13 cellular contexts compared by ENCODE assay signal in genomic region chr10:43402880-43403452, GRCh38. TPM values are rescaled to one million over a fixed set of nuclear protein-coding genes. Genes with fewer than 3 reads are reported as not detected.
DNase-seq lines count a peak whose midpoint lies in the region; FAIRE-seq and TF ChIP-seq lines count a peak whose summit lies in the region.
"Had no signal": no experiment of that assay in that cellular context is flagged by ENCODE, and none has a peak within 500 bp of the region (broad histone marks: within the 10 kb centered on the region; RNA-seq: fewer than 3 reads in every experiment).

No MANE protein-coding gene starts in this region.

- H3K4me1 ChIP-seq in endothelial cell of umbilical vein (ENCODE audit: control insufficient read depth, extremely low read depth, insufficient read depth, low read length), result peaks cover 46% of the 10 kb centered on the region
- H3K4me1 ChIP-seq in transverse colon, result peaks cover 34 to 87% (median 71%) of the 10 kb centered on the region in 4 donors
- peaks cover 78 to 90% (median 88%) of the 10 kb centered on the region in 4 donors for H3K4me1 ChIP-seq in esophagus muscularis mucosa
- H3K4me1 ChIP-seq in BE2C, result no peaks in the 10 kb centered on the region; the same call in 1 of the 2 replicates

- H3K36me3 Mint-ChIP-seq in activated naive CD4-positive, alpha-beta T cell treated with anti-CD3 and anti-CD28 coated beads, Interleukin-2, amount 10 ng/mL, durations not matched to agents 7 days and 5 days, result peaks cover 65% of the 10 kb centered on the region

- CTCF ChIA-PET in activated naive CD4-positive, alpha-beta T cell treated with anti-CD3 and anti-CD28 coated beads, Interleukin-2, amount 10 ng/mL, durations not matched to agents 7 days and 5 days (lab: Charles Lee), result no interaction called here
- CTCF ChIA-PET in endothelial cell of umbilical vein (lab: Charles Lee), result no interaction called here

- FAIRE-seq in endothelial cell of umbilical vein (lab: Jason Lieb, UNC), result no peak

- peaks cover 5% of the 10 kb centered on the region for H4K20me1 ChIP-seq in endothelial cell of umbilical vein (replicated peaks; ENCODE audit: control insufficient read depth, extremely low read depth, insufficient read depth, low read length)

- H3K27ac ChIP-seq in SK-N-MC (no peak overlapping the region), endothelial cell of umbilical vein (ENCODE audit: insufficient read depth, low read depth, low read length) (no peak overlapping the region), transverse colon (peak overlapping the region; percentile 19 to 100 (median 100)), esophagus muscularis mucosa (replicated peaks in 1 of 4) (no peak overlapping the region)

- H3K27me3 ChIP-seq in endothelial cell of umbilical vein (ENCODE audit: control insufficient read depth in 2 of 2, insufficient read depth in 2 of 2, low read length in 2 of 2) (no peaks in the 10 kb centered on the region), transverse colon (no peaks in the 10 kb centered on the region), esophagus muscularis mucosa (no peaks in the 10 kb centered on the region), BE2C (no peaks in the 10 kb centered on the region)
- H3K27me3 ChIP-seq: upper lobe of left lung had no signal

- dilution Hi-C loops in endothelial cell of umbilical vein (cut with MboI; ENCODE audit: extremely low pct_ligation_motif_present, low sequenced_read_pairs), result no loop called here

- peaks cover 14% of the 10 kb centered on the region for H3K36me3 ChIP-seq in SK-N-MC (ENCODE audit: insufficient read depth, low read length)
- peaks cover 0 to 2% of the 10 kb centered on the region in 2 experiments for H3K36me3 ChIP-seq in endothelial cell of umbilical vein (ENCODE audit: control insufficient read depth in 2 of 2, extremely low read depth in 1 of 2, insufficient read depth in 2 of 2, low read length in 2 of 2)
- H3K36me3 ChIP-seq in transverse colon, result peaks cover 0 to 5% (median 0%) of the 10 kb centered on the region in 4 donors
- peaks cover 0 to 24% (median 6%) of the 10 kb centered on the region in 4 donors for H3K36me3 ChIP-seq in esophagus muscularis mucosa
- H3K36me3 ChIP-seq in BE2C, result peaks cover 35% of the 10 kb centered on the region

- no peak for TF ChIP-seq POLR2A in endothelial cell of umbilical vein (IDR thresholded peaks at IDR 0.05; ENCODE audit: low read depth, low read length)
- no peak for TF ChIP-seq POLR2A in transverse colon (IDR thresholded peaks at IDR 0.05)
- TF ChIP-seq POLR2A in esophagus muscularis mucosa (IDR thresholded peaks at IDR 0.05; ENCODE audit: low read depth), result no peak

- in situ Hi-C loops in transverse colon (cut with MboI; ENCODE audit: low pct_ligation_motif_present in 1 of 4, low pct_unique_long_range_greater_than_20kb in 1 of 4, low sequenced_read_pairs in 3 of 4), result no loop called here

- WGBS in transverse colon (ENCODE audit: low coverage in 1 of 2), 2 donors, result 63% methylated on average over 7 of the region's 7 CpGs
- 87% methylated on average over 7 of the region's 7 CpGs for WGBS in esophagus muscularis mucosa

- H3K9ac ChIP-seq in SK-N-MC (ENCODE audit: insufficient read length), result no peak overlapping the region
- H3K9ac ChIP-seq in endothelial cell of umbilical vein (replicated peaks; ENCODE audit: extremely low read depth, insufficient read depth, low read length), result no peak overlapping the region

- no TSS peak for BruUV-seq in endothelial cell of umbilical vein (replicated peaks; lab: Mats Ljungman, UMichigan)

- peaks cover 99% of the 10 kb centered on the region for H3K79me2 ChIP-seq in endothelial cell of umbilical vein (ENCODE audit: control insufficient read depth, insufficient read depth, low read length)

- H3K9me1 ChIP-seq in endothelial cell of umbilical vein (replicated peaks; ENCODE audit: control insufficient read depth, extremely low read depth, insufficient read depth, low read length), result no peaks in the 10 kb centered on the region

- POLR2A ChIA-PET in endothelial cell of umbilical vein (lab: Charles Lee), result interaction anchor here (0.5 kb wide), 1 partner anchor 15 kb away, joined by 9 read pairs; no protein-coding TSS in a partner anchor

- H3K9me3 ChIP-seq in SK-N-MC (ENCODE audit: low read depth, low read length), result no peaks in the 10 kb centered on the region
- H3K9me3 ChIP-seq in endothelial cell of umbilical vein (replicated peaks; ENCODE audit: control insufficient read depth, insufficient read depth, low read length), result no peaks in the 10 kb centered on the region
- H3K9me3 ChIP-seq in transverse colon, result no peaks in the 10 kb centered on the region
- H3K9me3 ChIP-seq in esophagus muscularis mucosa, result no peaks in the 10 kb centered on the region
- H3K9me3 ChIP-seq in BE2C, result no peaks in the 10 kb centered on the region
- H3K9me3 ChIP-seq: upper lobe of left lung had no signal

- H3K4me1 Mint-ChIP-seq in activated naive CD4-positive, alpha-beta T cell treated with anti-CD3 and anti-CD28 coated beads, Interleukin-2, amount 10 ng/mL, durations not matched to agents 7 days and 5 days, result peaks cover 64% of the 10 kb centered on the region

- H3K4me3 Mint-ChIP-seq in activated naive CD4-positive, alpha-beta T cell treated with anti-CD3 and anti-CD28 coated beads, Interleukin-2, amount 10 ng/mL, durations not matched to agents 7 days and 5 days, result peak overlapping the region; percentile 99

- no peak for DNase-seq in activated naive CD4-positive, alpha-beta T cell treated with anti-CD3 and anti-CD28 coated beads, Interleukin-2, amount 10 ng/mL, durations not matched to agents 7 days and 5 days
- no peak for DNase-seq in activated naive CD4-positive, alpha-beta T cell treated with anti-CD3 and anti-CD28 coated beads, Interleukin-2, amount 50 U/mL, for 16 hours
- DNase-seq in SK-N-MC (ENCODE audit: low read depth, low spot score), result no peak
- no peak for DNase-seq in endothelial cell of umbilical vein (ENCODE audit: low read depth, low spot score)
- peak; percentile 51 for DNase-seq in transverse colon
- no peak for DNase-seq in esophagus muscularis mucosa (ENCODE audit: extremely low spot score)
- DNase-seq in NCI-H1436 (lab: John Stamatoyannopoulos, UW), result no peak
- DNase-seq in BE2C, result no peak
- DNase-seq: activated CD4-positive, alpha-beta T cell treated with anti-CD3 and anti-CD28 coated beads for 1 hour; C1 segment of cervical spinal cord; NCI-H1930 had no signal

- H2AFZ ChIP-seq in endothelial cell of umbilical vein (ENCODE audit: low read depth, low read length), result no peak overlapping the region

- peak overlapping the region; percentile 92 for H3K27ac Mint-ChIP-seq in activated naive CD4-positive, alpha-beta T cell treated with anti-CD3 and anti-CD28 coated beads, Interleukin-2, amount 10 ng/mL, durations not matched to agents 7 days and 5 days

- TF ChIP-seq EP300 in transverse colon (IDR thresholded peaks at IDR 0.05; ENCODE audit: low read depth) (no peak), esophagus muscularis mucosa (IDR thresholded peaks at IDR 0.05) (no peak)

- TF ChIP-seq CTCF in endothelial cell of umbilical vein (IDR thresholded peaks at IDR 0.05; ENCODE audit: extremely low read depth in 1 of 2, insufficient read depth in 1 of 2, low read depth in 1 of 2, low read length in 2 of 2), result no peak
- TF ChIP-seq CTCF in transverse colon (IDR thresholded peaks at IDR 0.05), result no peak
- no peak for TF ChIP-seq CTCF in esophagus muscularis mucosa (IDR thresholded peaks at IDR 0.05)
- TF ChIP-seq CTCF in BE2C (IDR thresholded peaks at IDR 0.05; ENCODE audit: low read depth, low read length), result no peak

- no peaks in the 10 kb centered on the region for H3K9me3 Mint-ChIP-seq in activated naive CD4-positive, alpha-beta T cell treated with anti-CD3 and anti-CD28 coated beads, Interleukin-2, amount 10 ng/mL, durations not matched to agents 7 days and 5 days

- peak overlapping the region; percentile 38 for H3K4me2 ChIP-seq in endothelial cell of umbilical vein (ENCODE audit: insufficient read depth, low read length)

- intact Hi-C loops in endothelial cell of umbilical vein (cut with micrococcal nuclease), result no loop called here
- intact Hi-C loops in transverse colon (cut with DNase I; ENCODE audit: low total_unique reads), result no loop called here
- intact Hi-C loops in esophagus muscularis mucosa (cut with DNase I), result no loop called here

- H3K27me3 Mint-ChIP-seq in activated naive CD4-positive, alpha-beta T cell treated with anti-CD3 and anti-CD28 coated beads, Interleukin-2, amount 10 ng/mL, durations not matched to agents 7 days and 5 days, result no peaks in the 10 kb centered on the region

- H3K4me3 ChIP-seq in SK-N-MC (peak overlapping the region; percentile 22; the same call in 1 of the 2 replicates), endothelial cell of umbilical vein (replicated peaks in 1 of 3; ENCODE audit: insufficient read depth in 1 of 3, low read depth in 1 of 3, low read length in 3 of 3) (no peak overlapping the region), transverse colon (no peak overlapping the region), esophagus muscularis mucosa (no peak overlapping the region), BE2C (ENCODE audit: low read depth, low read length) (no peak overlapping the region)
- H3K4me3 ChIP-seq: upper lobe of left lung had no signal

RNA-seq across cellular contexts. Expression of gene HNRNPF, which starts 6.0 kb away (rescaled TPM):
- 215 and 230 TPM in 2 replicates for total RNA-seq in endothelial cell of umbilical vein
- polyA plus RNA-seq in endothelial cell of umbilical vein, result 126 and 144 TPM in 2 replicates
- polyA plus RNA-seq in endothelial cell of umbilical vein (2011; cell fraction: cytosol; rRNA removed), result 163 and 177 TPM in 2 replicates
- polyA plus RNA-seq in endothelial cell of umbilical vein (2011; cell fraction: nucleus; rRNA removed), result 125 and 146 TPM in 2 replicates
- 152 and 181 TPM in 2 replicates for polyA plus RNA-seq in endothelial cell of umbilical vein (2012)
- 192 and 223 TPM in 2 replicates for polyA minus RNA-seq in endothelial cell of umbilical vein
- polyA minus RNA-seq in endothelial cell of umbilical vein (2011; cell fraction: cytosol; rRNA and poly(A)+ RNA removed), result 119 TPM
- polyA minus RNA-seq in endothelial cell of umbilical vein (2011; cell fraction: nucleus; rRNA and poly(A)+ RNA removed), result 38.1 and 40.2 TPM in 2 replicates
- 100 to 1,000 TPM; 127 to 171 (median 155) TPM for total RNA-seq in transverse colon
- 100 to 1,000 TPM; 113 to 243 (median 176) TPM for total RNA-seq in esophagus muscularis mucosa
- 240 TPM for polyA plus RNA-seq in BE2C (2012; ENCODE audit: insufficient read depth, insufficient read length, low read depth)

RNA-seq across cellular contexts. Expression of gene FXYD4, which starts 31.5 kb away (rescaled TPM):
- total RNA-seq in endothelial cell of umbilical vein (not detected in 2 replicates), transverse colon (not detected), esophagus muscularis mucosa (not detected)
- not detected in 2 replicates for polyA plus RNA-seq in endothelial cell of umbilical vein
- polyA plus RNA-seq in endothelial cell of umbilical vein (2011; cell fraction: cytosol; rRNA removed), result not detected in 2 replicates
- not detected in 2 replicates for polyA plus RNA-seq in endothelial cell of umbilical vein (2011; cell fraction: nucleus; rRNA removed)
- polyA plus RNA-seq in endothelial cell of umbilical vein (2012), result not detected in 2 replicates
- not detected in 2 replicates for polyA minus RNA-seq in endothelial cell of umbilical vein
- polyA minus RNA-seq in endothelial cell of umbilical vein (2011; cell fraction: cytosol; rRNA and poly(A)+ RNA removed), result not detected
- polyA minus RNA-seq in endothelial cell of umbilical vein (2011; cell fraction: nucleus; rRNA and poly(A)+ RNA removed), result not detected in 2 replicates
- not detected for polyA plus RNA-seq in BE2C (2012; ENCODE audit: insufficient read depth, insufficient read length, low read depth)
- total RNA-seq: pulmonary artery endothelial cell had no signal

RNA-seq across cellular contexts. Expression of gene ZNF487, which starts 33.9 kb away (rescaled TPM):
- total RNA-seq in endothelial cell of umbilical vein (2.6 and 3.0 TPM in 2 replicates), transverse colon (10 to 100 TPM in 1 of 4 donors, 1 to 10 TPM in 3; 6.3 to 15.0 (median 7.9) TPM), esophagus muscularis mucosa (10 to 100 TPM in 1 of 4 donors, 1 to 10 TPM in 3; 9.1 to 10.1 (median 10.0) TPM)
- polyA plus RNA-seq in endothelial cell of umbilical vein, result 2.1 and 24.0 TPM in 2 replicates
- 2.7 and 2.9 TPM in 2 replicates for polyA plus RNA-seq in endothelial cell of umbilical vein (2011; cell fraction: cytosol; rRNA removed)
- polyA plus RNA-seq in endothelial cell of umbilical vein (2011; cell fraction: nucleus; rRNA removed), result 2.3 and 3.4 TPM in 2 replicates
- 2.3 and 3.3 TPM in 2 replicates for polyA plus RNA-seq in endothelial cell of umbilical vein (2012)
- polyA minus RNA-seq in endothelial cell of umbilical vein, result 1.0 and 2.4 TPM in 2 replicates
- polyA minus RNA-seq in endothelial cell of umbilical vein (2011; cell fraction: cytosol; rRNA and poly(A)+ RNA removed), result 2.6 TPM
- polyA minus RNA-seq in endothelial cell of umbilical vein (2011; cell fraction: nucleus; rRNA and poly(A)+ RNA removed), result 2.5 and 3.3 TPM in 2 replicates
- 0.74 TPM for polyA plus RNA-seq in BE2C (2012; ENCODE audit: insufficient read depth, insufficient read length, low read depth)

Comparison
In these comparisons a context has a peak if more than half of its experiments do, and no peak if none do; other contexts are left out.
1. H3K27ac ChIP-seq: peak in transverse colon (4 of 4); none in SK-N-MC (single experiment), endothelial cell of umbilical vein (single experiment) and esophagus muscularis mucosa (0 of 4).